1 cellular context compared by ENCODE assay signal in genomic region chr6:43575772-43576551, GRCh38.
TF ChIP-seq lines count a peak whose summit lies in the region.

TSS of gene POLH (plus strand) at chr6:43576185. CDS start at chr6:43582320, 6,135 bp downstream.
TSS of gene XPO5 (minus strand) at chr6:43576038. CDS start at chr6:43575864, 174 bp downstream.

TF ChIP-seq in HEK293, 187 proteins besides CTCF, POLR2A, EP300 and RAD21 (continued from another document and continues in another):
- TF ChIP-seq ZNF280C (tag by site-specific recombination; IDR thresholded peaks at IDR 0.05) (no peak), ZNF670 (tag by site-specific recombination; IDR thresholded peaks at IDR 0.05; ENCODE audit: low read depth) (no peak), ZNF324 (tag by site-specific recombination; IDR thresholded peaks at IDR 0.05) (no peak), ZNF202 (tag by site-specific recombination; IDR thresholded peaks at IDR 0.05; ENCODE audit: borderline replicate concordance) (no peak), PBX3 (CRISPR knock-in tag; IDR thresholded peaks at IDR 0.05) (peak; percentile 95), ZNF341 (tag by site-specific recombination; IDR thresholded peaks at IDR 0.05; ENCODE audit: low read depth) (peak; percentile 24), PRDM10 (tag by site-specific recombination; IDR thresholded peaks at IDR 0.05) (0 out of 2 replicates have a peak, but pooled peaks have one; percentile 10), SCRT2 (tag by site-specific recombination; IDR thresholded peaks at IDR 0.05) (no peak), ZNF433 (tag by site-specific recombination; IDR thresholded peaks at IDR 0.05; ENCODE audit: low read depth) (no peak), ZNF274 (IDR thresholded peaks at IDR 0.05; ENCODE audit: low read length) (no peak), ZNF274 (tag by site-specific recombination; IDR thresholded peaks at IDR 0.05; ENCODE audit: borderline replicate concordance) (no peak), ZNF792 (tag by site-specific recombination; IDR thresholded peaks at IDR 0.05) (no peak), TCF7L2 (IDR thresholded peaks at IDR 0.05; ENCODE audit: borderline replicate concordance, low read depth, low read length) (peak; percentile 38; the same call in 1 of the 2 replicates), ZNF624 (tag by site-specific recombination; IDR thresholded peaks at IDR 0.05) (no peak), SP7 (tag by site-specific recombination; IDR thresholded peaks at IDR 0.05) (peak; percentile 59; the same call in 1 of the 2 replicates), ZFP41 (tag by site-specific recombination; IDR thresholded peaks at IDR 0.05; ENCODE audit: borderline replicate concordance) (no peak), OSR2 (tag by site-specific recombination; IDR thresholded peaks at IDR 0.05) (peak; percentile 92), ZNF747 (tag by site-specific recombination; IDR thresholded peaks at IDR 0.05) (no peak), ZIC2 (tag by site-specific recombination; IDR thresholded peaks at IDR 0.05) (peak; percentile 83), ZBTB20 (tag by site-specific recombination; IDR thresholded peaks at IDR 0.05) (peak; percentile 44; the same call in 1 of the 2 replicates), REST (tag by site-specific recombination; IDR thresholded peaks at IDR 0.05) (no peak), ZNF529 (tag by site-specific recombination; IDR thresholded peaks at IDR 0.05; ENCODE audit: insufficient replicate concordance) (peak; percentile 50), ZNF394 (tag by site-specific recombination; IDR thresholded peaks at IDR 0.05; ENCODE audit: borderline replicate concordance) (peak; percentile 83), HIC1 (tag by site-specific recombination; IDR thresholded peaks at IDR 0.05) (peak; percentile 29), TRIM28 (IDR thresholded peaks at IDR 0.05; ENCODE audit: borderline replicate concordance, low read length) (peak; percentile 47; the same call in 1 of the 2 replicates), KLF9 (tag by site-specific recombination; IDR thresholded peaks at IDR 0.05; ENCODE audit: low read depth) (peak; percentile 68; the same call in 1 of the 2 replicates), ZNF423 (tag by site-specific recombination; IDR thresholded peaks at IDR 0.05) (no peak), ZNF777 (tag by site-specific recombination; IDR thresholded peaks at IDR 0.05; ENCODE audit: borderline replicate concordance) (no peak), ZNF175 (tag by site-specific recombination; IDR thresholded peaks at IDR 0.05) (no peak), ZNF639 (tag by site-specific recombination; IDR thresholded peaks at IDR 0.05) (peak; percentile 24; the same call in 1 of the 2 replicates), ZNF530 (tag by site-specific recombination; IDR thresholded peaks at IDR 0.05; ENCODE audit: low read depth) (no peak), ZFHX2 (tag by site-specific recombination; conservative IDR thresholded peaks at IDR 0.05) (peak; percentile 95), ZXDB (tag by site-specific recombination; IDR thresholded peaks at IDR 0.05) (peak; percentile 14; the same call in 1 of the 2 replicates), PRDM1 (tag by site-specific recombination; IDR thresholded peaks at IDR 0.05) (peak; percentile 12; the same call in 1 of the 2 replicates), GLIS1 (tag by site-specific recombination; IDR thresholded peaks at IDR 0.05) (peak; percentile 47; the same call in 1 of the 2 replicates), ZSCAN23 (tag by site-specific recombination; IDR thresholded peaks at IDR 0.05) (0 out of 2 replicates have a peak, but pooled peaks have one; percentile 18), ZBTB48 (tag by site-specific recombination; IDR thresholded peaks at IDR 0.05) (peak; percentile 67), ZBTB17 (tag by site-specific recombination; IDR thresholded peaks at IDR 0.05) (peak; percentile 75), ZNF169 (tag by site-specific recombination; IDR thresholded peaks at IDR 0.05) (no peak), TSHZ1 (tag by site-specific recombination; IDR thresholded peaks at IDR 0.05; ENCODE audit: borderline replicate concordance) (peak; percentile 74; the same call in 1 of the 2 replicates), ZNF580 (tag by site-specific recombination; IDR thresholded peaks at IDR 0.05) (0 out of 2 replicates have a peak, but pooled peaks have one; percentile 44), ZNF548 (tag by site-specific recombination; IDR thresholded peaks at IDR 0.05) (no peak), ZSCAN16 (tag by site-specific recombination; IDR thresholded peaks at IDR 0.05) (no peak), ZNF600 (tag by site-specific recombination; IDR thresholded peaks at IDR 0.05) (no peak; the same call in 1 of the 2 replicates), KLF10 (tag by site-specific recombination; IDR thresholded peaks at IDR 0.05) (peak; percentile 70; the same call in 1 of the 2 replicates), ZNF544 (tag by site-specific recombination; IDR thresholded peaks at IDR 0.05) (no peak), ZBTB8A (tag by site-specific recombination; IDR thresholded peaks at IDR 0.05) (peak; percentile 52; the same call in 1 of the 2 replicates)
